8 cellular contexts compared by ENCODE assay signal in the genomic region with DNA sequence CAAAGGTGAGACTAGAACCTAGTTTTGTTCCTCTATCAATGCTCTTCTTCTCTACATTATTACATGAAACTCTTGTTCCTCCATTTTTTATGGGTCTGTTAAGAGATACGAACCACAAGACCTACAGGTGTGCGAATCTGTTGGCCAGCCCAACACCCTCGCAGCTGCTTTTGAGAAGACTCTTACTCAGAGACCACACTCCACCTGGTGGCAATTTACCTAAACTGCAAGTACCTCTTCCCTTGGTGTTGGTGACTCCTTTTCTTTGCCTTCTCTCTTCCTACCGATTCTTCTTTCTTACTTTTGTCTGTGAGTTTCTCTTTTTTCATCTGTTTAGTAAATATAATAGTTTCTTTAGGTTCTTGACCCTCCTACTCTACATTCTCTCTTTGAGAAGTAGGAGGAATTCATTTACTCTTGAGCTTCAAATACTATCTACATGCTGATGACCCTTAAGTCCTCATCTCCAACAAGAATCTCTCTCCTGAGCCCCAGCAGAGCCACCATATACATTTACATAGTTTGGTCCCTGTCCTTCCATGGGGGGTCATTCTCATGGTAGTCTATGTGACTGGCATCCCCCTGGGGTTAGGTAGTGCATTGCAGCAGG.
DNase-seq lines count a peak whose midpoint lies in the region; ATAC-seq, FAIRE-seq and TF ChIP-seq lines count a peak whose summit lies in the region.

No MANE protein-coding gene starts in this region.

- H3K4me1 ChIP-seq in DOHH2 (ENCODE audit: control insufficient read depth, low read length) (no peaks in the 10 kb centered on the region), PC-9 (replicated peaks; ENCODE audit: insufficient read depth) (no peaks in the 10 kb centered on the region), trophoblast cell (ENCODE audit: control insufficient read depth in 1 of 2, insufficient read depth in 2 of 2, low read length in 2 of 2) (no peaks in the 10 kb centered on the region), vagina (no peaks in the 10 kb centered on the region)

- no peak overlapping the region for H4K12ac ChIP-seq in trophoblast cell (ENCODE audit: low read depth, low read length)

- no peak overlapping the region for H2BK120ac ChIP-seq in trophoblast cell (ENCODE audit: insufficient read depth, low read length, poor library complexity)

- ATAC-seq in GM21526 (IDR thresholded peaks at IDR 0.05; ENCODE audit: low FRiP score, unreplicated experiment) = peak; percentile 77
- ATAC-seq in activated T-cell treated with anti-CD3 and anti-CD28 coated beads, Interleukin-2, amount 50 U/mL, for 72 hours (replicated peaks in 1 of 2) = peak; percentile 69 to 70

- no peaks in the 10 kb centered on the region for H3K9me3 Mint-ChIP-seq in activated T-cell treated with anti-CD3 and anti-CD28 coated beads, Interleukin-2, amount 50 U/mL, for 72 hours

- H3K4ac ChIP-seq in trophoblast cell (ENCODE audit: low read depth, low read length) = no peak overlapping the region

- no TSS peak for BruUV-seq in PC-9 (replicated peaks; lab: Mats Ljungman, UMichigan)

- H3K27me3 ChIP-seq in DOHH2 (ENCODE audit: control insufficient read depth, low read length) (no peaks in the 10 kb centered on the region), PC-9 (ENCODE audit: insufficient read depth, low read depth) (no peaks in the 10 kb centered on the region), trophoblast cell (ENCODE audit: insufficient read depth, low read length) (no peaks in the 10 kb centered on the region), vagina (no peaks in the 10 kb centered on the region)

- no peak for TF ChIP-seq POLR2A in vagina (IDR thresholded peaks at IDR 0.05)

- no peak overlapping the region for H3K18ac ChIP-seq in trophoblast cell (ENCODE audit: low read length)

- no peak overlapping the region for H2BK12ac ChIP-seq in trophoblast cell (ENCODE audit: low read length)

- H3K9me2 ChIP-seq in DOHH2 (replicated peaks; ENCODE audit: control insufficient read depth, low read length) = no peaks in the 10 kb centered on the region
- no peaks in the 10 kb centered on the region for H3K9me2 ChIP-seq in PC-9 (ENCODE audit: insufficient read depth)

- H3K9ac ChIP-seq in trophoblast cell (ENCODE audit: low read length) = no peak overlapping the region

- H2AK5ac ChIP-seq in trophoblast cell (ENCODE audit: low read length) = no peak overlapping the region

- no peak overlapping the region for H3K27ac Mint-ChIP-seq in activated T-cell treated with anti-CD3 and anti-CD28 coated beads, Interleukin-2, amount 50 U/mL, for 72 hours

- FAIRE-seq in HTR-8/SVneo (lab: Jason Lieb, UNC) = no peak

- intact Hi-C loops in PC-9 (cut with micrococcal nuclease; ENCODE audit: unreplicated experiment) = loop anchor here (5.0 kb wide), 1 partner anchor 80 kb away; the partner anchor contains the start of gene GAREM1
- intact Hi-C loops in vagina (cut with DNase I) = loop anchor here (5.0 kb wide), 1 partner anchor 395 kb away; no protein-coding TSS in a partner anchor

- H3K9me3 ChIP-seq in DOHH2 (ENCODE audit: control insufficient read depth, insufficient read depth, low read length) (no peaks in the 10 kb centered on the region), PC-9 (ENCODE audit: insufficient read depth, low read depth) (no peaks in the 10 kb centered on the region), trophoblast cell (ENCODE audit: insufficient read depth, low read depth, low read length) (no peaks in the 10 kb centered on the region), vagina (no peaks in the 10 kb centered on the region)

- no peaks in the 10 kb centered on the region for H3F3A ChIP-seq in DOHH2 (ENCODE audit: control insufficient read depth, insufficient read depth)
- H3F3A ChIP-seq in PC-9 (ENCODE audit: insufficient read depth, low read depth) = no peaks in the 10 kb centered on the region

- CTCF ChIA-PET in PC-9 (lab: Charles Lee) = interaction anchor here (0.7 to 0.9 kb wide), 2 partner anchors 281 to 708 kb away, joined by 3 to 4 read pairs; no protein-coding TSS in a partner anchor

- H3K79me1 ChIP-seq in trophoblast cell (ENCODE audit: low read length) = no peaks in the 10 kb centered on the region

- no peak overlapping the region for H3K14ac ChIP-seq in trophoblast cell (ENCODE audit: low read length)

- TF ChIP-seq CTCF in DOHH2 (IDR thresholded peaks at IDR 0.05; ENCODE audit: low read depth, low read length, poor library complexity, severe bottlenecking) = peak; percentile 71
- TF ChIP-seq CTCF in PC-9 (conservative IDR thresholded peaks at IDR 0.05) = peak; percentile 74
- TF ChIP-seq CTCF in vagina (IDR thresholded peaks at IDR 0.05) = peak; percentile 33 to 65 (median 45)

- peaks cover 5% of the 10 kb centered on the region for H3K27me3 Mint-ChIP-seq in activated T-cell treated with anti-CD3 and anti-CD28 coated beads, Interleukin-2, amount 50 U/mL, for 72 hours (ENCODE audit: low read depth)

- H3K79me2 ChIP-seq in DOHH2 (ENCODE audit: control insufficient read depth, low read length) = no peaks in the 10 kb centered on the region
- H3K79me2 ChIP-seq in PC-9 (ENCODE audit: low read depth) = no peaks in the 10 kb centered on the region
- no peaks in the 10 kb centered on the region for H3K79me2 ChIP-seq in trophoblast cell (ENCODE audit: control insufficient read depth, insufficient read depth, low read length, poor library complexity)

- H3K4me1 Mint-ChIP-seq in activated T-cell treated with anti-CD3 and anti-CD28 coated beads, Interleukin-2, amount 50 U/mL, for 72 hours (ENCODE audit: low read depth) = no peaks in the 10 kb centered on the region

- H3K36me3 ChIP-seq in DOHH2 (ENCODE audit: control insufficient read depth, low read length) (no peaks in the 10 kb centered on the region), PC-9 (ENCODE audit: low read depth) (no peaks in the 10 kb centered on the region), trophoblast cell (ENCODE audit: control insufficient read depth in 1 of 2, insufficient read depth in 2 of 2, low read length in 2 of 2) (no peaks in the 10 kb centered on the region), vagina (no peaks in the 10 kb centered on the region)

- H4K20me1 ChIP-seq in DOHH2 (ENCODE audit: control insufficient read depth, insufficient read depth, low read depth, low read length) (no peaks in the 10 kb centered on the region), PC-9 (ENCODE audit: insufficient read depth) (no peaks in the 10 kb centered on the region)

- no peak overlapping the region for H4K91ac ChIP-seq in trophoblast cell (ENCODE audit: low read depth, low read length)

- H3K23ac ChIP-seq in trophoblast cell (ENCODE audit: low read length) = no peak overlapping the region

- no peak overlapping the region for H3K4me2 ChIP-seq in DOHH2 (ENCODE audit: low read length)
- no peak overlapping the region for H3K4me2 ChIP-seq in PC-9
- H3K4me2 ChIP-seq in trophoblast cell (ENCODE audit: low read length) = no peak overlapping the region

- H4K8ac ChIP-seq in trophoblast cell (ENCODE audit: low read depth, low read length) = no peak overlapping the region

- WGBS in trophoblast cell (ENCODE audit: extremely low coverage, insufficient coverage, insufficient read length) = no CpG with 5 or more reads among the region's 4 CpGs

- no peak overlapping the region for H3K4me3 Mint-ChIP-seq in activated T-cell treated with anti-CD3 and anti-CD28 coated beads, Interleukin-2, amount 50 U/mL, for 72 hours

- DNase-seq in HTR-8/SVneo (ENCODE audit: insufficient read length, low spot score) = peak; percentile 2
- DNase-seq in PC-9 = peak; percentile 10 to 48
- peak; percentile 64 to 65 for DNase-seq in activated T-cell treated with anti-CD3 and anti-CD28 coated beads, Interleukin-2, amount 50 U/mL, for 72 hours
- DNase-seq in foreskin melanocyte = peak; percentile 25
- peak; percentile 64 to 90 for DNase-seq in trophoblast cell
- no peak for DNase-seq in vagina (ENCODE audit: extremely low spot score in 2 of 2)

- H3K36me3 Mint-ChIP-seq in activated T-cell treated with anti-CD3 and anti-CD28 coated beads, Interleukin-2, amount 50 U/mL, for 72 hours (ENCODE audit: insufficient read depth in 2 of 2) = no peaks in the 10 kb centered on the region

- H2AFZ ChIP-seq in PC-9 = no peak overlapping the region
- H2AFZ ChIP-seq in trophoblast cell (ENCODE audit: insufficient read depth, low read length, poor library complexity) = no peak overlapping the region

- H2BK5ac ChIP-seq in trophoblast cell (ENCODE audit: low read depth, low read length, poor library complexity) = no peak overlapping the region

- H3K4me3 ChIP-seq in DOHH2 (ENCODE audit: low read length) = no peak overlapping the region
- no peak overlapping the region for H3K4me3 ChIP-seq in PC-9
- no peak overlapping the region for H3K4me3 ChIP-seq in trophoblast cell (ENCODE audit: low read depth, low read length)
- no peak overlapping the region for H3K4me3 ChIP-seq in vagina

- POLR2A ChIA-PET in PC-9 (lab: Charles Lee; ENCODE audit: unreplicated experiment) = no interaction called here

- no peak overlapping the region for H3K27ac ChIP-seq in DOHH2 (ENCODE audit: low read depth, low read length)
- no peak overlapping the region for H3K27ac ChIP-seq in PC-9
- no peak overlapping the region for H3K27ac ChIP-seq in trophoblast cell (ENCODE audit: low read depth, low read length)
- H3K27ac ChIP-seq in vagina = no peak overlapping the region

Comparison
In these comparisons a context has a peak if more than half of its experiments do, and no peak if none do; other contexts are left out.
1. DNase-seq: peak in HTR-8/SVneo (single experiment), PC-9 (2 of 2), activated T-cell treated with anti-CD3 and anti-CD28 coated beads, Interleukin-2, amount 50 U/mL, for 72 hours (2 of 2), foreskin melanocyte (single experiment) and trophoblast cell (2 of 2); none in vagina (0 of 2).
2. Peak in every context shown above with its lines, with median percentiles within 50 percentile points of each other: CTCF ChIP-seq.